21 cellular contexts compared by ENCODE assay signal in genomic region chr12:51911307-51911706, GRCh38. TPM values are rescaled to one million over a fixed set of nuclear protein-coding genes. Genes with fewer than 3 reads are reported as not detected.
A peak's percentile ranks its signal among the peaks of the same experiment; 100 is the strongest.
DNase-seq lines count a peak whose midpoint lies in the region; ATAC-seq and TF ChIP-seq lines count a peak whose summit lies in the region.
"Had no signal": no experiment of that assay in that cellular context is flagged by ENCODE, and none has a peak within 500 bp of the region (broad histone marks: within the 10 kb centered on the region; RNA-seq: fewer than 3 reads in every experiment).

No MANE protein-coding gene starts in this region.

- no peak overlapping the region for H3K4ac ChIP-seq in neuronal stem cell (ENCODE audit: low read length)

- H3K27me3 ChIP-seq in gastroesophageal sphincter, result peaks cover 72% of the 10 kb centered on the region
- peaks cover 0 to 23% (median 21%) of the 10 kb centered on the region in 3 experiments for H3K27me3 ChIP-seq in neuronal stem cell (ENCODE audit: control insufficient read depth in 3 of 3, insufficient read depth in 3 of 3, low read depth in 1 of 3, low read length in 3 of 3)
- no peaks in the 10 kb centered on the region for H3K27me3 ChIP-seq in upper lobe of right lung

- no peak overlapping the region for H2BK5ac ChIP-seq in neuronal stem cell (ENCODE audit: low read length)

- no peak overlapping the region for H2AK5ac ChIP-seq in neuronal stem cell (ENCODE audit: low read depth, low read length)

- peak overlapping the region; percentile 27 for H2AFZ ChIP-seq in neuronal stem cell (ENCODE audit: low read length)

- DNase-seq in activated effector memory CD4-positive, alpha-beta T cell treated with anti-CD3 and anti-CD28 coated beads, Interleukin-2, amount 50 U/mL, for 16 hours, result peak; percentile 13
- no peak for DNase-seq in activated effector memory CD4-positive, alpha-beta T cell treated with Interleukin-2 at 50 U/mL for 16 hours
- DNase-seq in neuronal stem cell (ENCODE audit: low spot score), result no peak
- peak; percentile 61 for DNase-seq in upper lobe of right lung
- DNase-seq in SHP77 (lab: John Stamatoyannopoulos, UW), result no peak
- DNase-seq: activated CD4-positive, CD25-positive, alpha-beta regulatory T cell; activated gamma-delta T cell; anterior cingulate cortex; CD4-positive, alpha-beta memory T cell; DMS79 treated with DMSO at 0.1 percent for 48 hours; erythroblast; glutamatergic neuron; mucosa of descending colon; NCI-H1105 treated with DMSO at 0.1 percent for 48 hours; T-helper 17 cell had no signal

- no peak overlapping the region for H2BK120ac ChIP-seq in neuronal stem cell (ENCODE audit: low read depth, low read length)

- ATAC-seq in gastroesophageal sphincter, result no peak
- peak; percentile 28 for ATAC-seq in upper lobe of right lung
- no peak for ATAC-seq in HG02571 (IDR thresholded peaks at IDR 0.05; ENCODE audit: unreplicated experiment)
- ATAC-seq in HG03108 (IDR thresholded peaks at IDR 0.05; ENCODE audit: unreplicated experiment), result no peak
- ATAC-seq: T-helper 17 cell had no signal

- H3K36me3 ChIP-seq in gastroesophageal sphincter, result peaks cover 0 to 17% of the 10 kb centered on the region in 2 donors
- no peaks in the 10 kb centered on the region for H3K36me3 ChIP-seq in neuronal stem cell (replicated peaks in 1 of 2; ENCODE audit: control insufficient read depth in 2 of 2, insufficient read depth in 2 of 2, low read length in 2 of 2)
- peaks cover 15% of the 10 kb centered on the region for H3K36me3 ChIP-seq in upper lobe of right lung

- no peak overlapping the region for H4K8ac ChIP-seq in neuronal stem cell (ENCODE audit: low read depth, low read length)

- no peak overlapping the region for H3K4me2 ChIP-seq in neuronal stem cell (ENCODE audit: insufficient read depth, low read length, poor library complexity, severe bottlenecking)

- intact Hi-C loops in upper lobe of right lung (cut with DNase I), result no loop called here

- H3K4me1 ChIP-seq in gastroesophageal sphincter, result peaks cover 0 to 76% (median 42%) of the 10 kb centered on the region in 3 donors
- H3K4me1 ChIP-seq in neuronal stem cell (ENCODE audit: control insufficient read depth in 2 of 2, insufficient read depth in 1 of 2, low read depth in 1 of 2, low read length in 2 of 2), result peaks cover 13 to 29% of the 10 kb centered on the region in 2 donors
- peaks cover 53% of the 10 kb centered on the region for H3K4me1 ChIP-seq in upper lobe of right lung

- H3K9ac ChIP-seq in neuronal stem cell (ENCODE audit: low read depth, low read length, poor library complexity), result no peak overlapping the region

- no peak for TF ChIP-seq CTCF in gastroesophageal sphincter (IDR thresholded peaks at IDR 0.05)
- TF ChIP-seq CTCF in upper lobe of right lung (IDR thresholded peaks at IDR 0.05), result no peak

- H3K23ac ChIP-seq in neuronal stem cell (ENCODE audit: low read depth, low read length, poor library complexity), result no peak overlapping the region

- H4K91ac ChIP-seq in neuronal stem cell (ENCODE audit: low read depth, low read length, poor library complexity), result no peak overlapping the region

- no peaks in the 10 kb centered on the region for H3K79me1 ChIP-seq in neuronal stem cell (ENCODE audit: low read depth, low read length)

- TF ChIP-seq EP300 in gastroesophageal sphincter (IDR thresholded peaks at IDR 0.05), result no peak

- H3K27ac ChIP-seq in gastroesophageal sphincter (peak overlapping the region in 3 of 4 donors; percentile 53 to 93 (median 88)), neuronal stem cell (replicated peaks; ENCODE audit: low read length) (no peak overlapping the region), upper lobe of right lung (peak overlapping the region; percentile 86)

- no peak overlapping the region for H2BK15ac ChIP-seq in neuronal stem cell (ENCODE audit: low read length)

- TF ChIP-seq POLR2A in gastroesophageal sphincter (IDR thresholded peaks at IDR 0.05), result no peak

- H3K9me3 ChIP-seq in gastroesophageal sphincter, result no peaks in the 10 kb centered on the region
- H3K9me3 ChIP-seq in neuronal stem cell (replicated peaks in 1 of 2; ENCODE audit: control insufficient read depth in 2 of 2, insufficient read depth in 1 of 2, low read depth in 1 of 2, low read length in 2 of 2), result peaks cover 0 to 2% of the 10 kb centered on the region in 2 donors
- H3K9me3 ChIP-seq in upper lobe of right lung, result no peaks in the 10 kb centered on the region
- H3K9me3 ChIP-seq: mucosa of descending colon had no signal

- 55 to 80% methylated on average over 1 to 4 of the region's 6 CpGs for WGBS in gastroesophageal sphincter (ENCODE audit: low coverage in 1 of 2), 2 donors
- no CpG with 5 or more reads among the region's 6 CpGs for WGBS in neuronal stem cell (ENCODE audit: extremely low coverage in 2 of 2, insufficient read length in 2 of 2, insufficient replicate concordance in 1 of 2), 2 donors

- H3K18ac ChIP-seq in neuronal stem cell (ENCODE audit: low read length), result no peak overlapping the region

- no peak overlapping the region for H2BK12ac ChIP-seq in neuronal stem cell (ENCODE audit: low read length)

- H3K4me3 ChIP-seq in gastroesophageal sphincter (no peak overlapping the region), neuronal stem cell (ENCODE audit: low read length in 2 of 2) (no peak overlapping the region), upper lobe of right lung (peak overlapping the region; percentile 58)
- H3K4me3 ChIP-seq: mucosa of descending colon had no signal

- H3K14ac ChIP-seq in neuronal stem cell (ENCODE audit: low read length), result no peak overlapping the region

RNA-seq across cellular contexts. Expression of gene ACVRL1, which starts 4.0 kb away (rescaled TPM):
- total RNA-seq in gastroesophageal sphincter (100 to 1,000 TPM in 3 of 4 donors, 10 to 100 TPM in 1; 77.4 to 133 (median 118) TPM), upper lobe of right lung (223 TPM)
- polyA plus RNA-seq in neuronal stem cell (2013, experiment 1 of 2), result 0.21 TPM
- polyA plus RNA-seq in neuronal stem cell (2013, experiment 2 of 2), result 0.24 TPM
- total RNA-seq: osteocyte, T-helper 17 cell had no signal
- polyA plus RNA-seq: CD4-positive, alpha-beta memory T cell had no signal

RNA-seq across cellular contexts. Expression of gene ANKRD33, which starts 23.4 kb away (rescaled TPM):
- total RNA-seq in gastroesophageal sphincter (not detected), upper lobe of right lung (not detected)
- polyA plus RNA-seq in neuronal stem cell (2013, experiment 1 of 2), result 0.29 TPM
- polyA plus RNA-seq in neuronal stem cell (2013, experiment 2 of 2), result 0.32 TPM
- total RNA-seq: A172; CD4-positive, alpha-beta memory T cell; osteocyte; T-helper 17 cell; urinary bladder had no signal
- polyA plus RNA-seq: CD4-positive, alpha-beta memory T cell; urinary bladder had no signal

RNA-seq across cellular contexts. Expression of gene ACVR1B, which starts 40.2 kb away (rescaled TPM):
- total RNA-seq in gastroesophageal sphincter (10 to 100 TPM in 2 of 4 donors, 1 to 10 TPM in 2; 6.5 to 17.9 (median 10.5) TPM), upper lobe of right lung (33.5 TPM)
- 12.6 TPM for polyA plus RNA-seq in neuronal stem cell (2013, experiment 1 of 2)
- 12.7 TPM for polyA plus RNA-seq in neuronal stem cell (2013, experiment 2 of 2)

Comparison
In these comparisons a context has a peak if more than half of its experiments do, and no peak if none do; other contexts are left out.
1. DNase-seq: peak in activated effector memory CD4-positive, alpha-beta T cell treated with anti-CD3 and anti-CD28 coated beads, Interleukin-2, amount 50 U/mL, for 16 hours (single experiment) and upper lobe of right lung (single experiment); none in activated effector memory CD4-positive, alpha-beta T cell treated with Interleukin-2 at 50 U/mL for 16 hours (single experiment), neuronal stem cell (single experiment) and SHP77 (0 of 2).